Comparison of ENCODE assay signal across 17 cellular contexts in genomic region chr11:96217206-96217605, GRCh38.
A peak's percentile ranks its signal among the peaks of the same experiment; 100 is the strongest.
DNase-seq lines count a peak whose midpoint lies in the region; ATAC-seq and TF ChIP-seq lines count a peak whose summit lies in the region.
"Had no signal": no experiment of that assay in that cellular context is flagged by ENCODE, and none has a peak within 500 bp of the region (broad histone marks: within the 10 kb centered on the region; RNA-seq: fewer than 3 reads in every experiment).

No MANE protein-coding gene starts in this region.

- intact Hi-C loops in heart right ventricle (cut with DNase I): loop anchor here in 2 of 10 donors (5.0 to 10.0 kb wide), 4 partner anchors 40 to 162 kb away; partner anchors contain the start of gene MAML2 (in 2 of the 2)
- intact Hi-C loops in Right ventricle myocardium inferior (cut with DNase I): loop anchor here (5.0 to 10.0 kb wide), 2 partner anchors 50 to 128 kb away; partner anchors contain the start of gene MAML2
- intact Hi-C loops in tibial artery (cut with DNase I; ENCODE audit: low total_unique reads): loop anchor here (5.0 kb wide), 2 partner anchors 125 to 175 kb away; partner anchors contain the start of gene MAML2

- H3K36me3 ChIP-seq in heart right ventricle (no peaks in the 10 kb centered on the region), tibial artery (no peaks in the 10 kb centered on the region)
- H3K36me3 ChIP-seq: esophagus muscularis mucosa had no signal

- no peaks in the 10 kb centered on the region for H3K9me3 Mint-ChIP-seq in activated CD4-positive, alpha-beta memory T cell treated with anti-CD3 and anti-CD28 coated beads, Interleukin-2, amount 10 ng/mL, durations not matched to agents 7 days and 5 days
- no peaks in the 10 kb centered on the region for H3K9me3 Mint-ChIP-seq in immature natural killer cell
- H3K9me3 Mint-ChIP-seq: activated T-helper 1 cell treated with anti-CD3 and anti-CD28 coated beads, Interleukin-12 subunit alpha, Interleukin-12 subunit beta, Interleukin-2, Interleukin-4 antibody, amounts not matched to agents 30 ng/mL and 10 ng/mL and 1 ng/mL, durations not matched to agents 14 hours and 24 hours and 36 hours had no signal

- no peak overlapping the region for H3K4me3 Mint-ChIP-seq in activated CD4-positive, alpha-beta memory T cell treated with anti-CD3 and anti-CD28 coated beads, Interleukin-2, amount 10 ng/mL, durations not matched to agents 7 days and 5 days
- peak overlapping the region in 2 of 5 donors; percentile 13 to 36 for H3K4me3 Mint-ChIP-seq in immature natural killer cell

- TF ChIP-seq CTCF in heart right ventricle (IDR thresholded peaks at IDR 0.05) (no peak), tibial artery (IDR thresholded peaks at IDR 0.05) (no peak)

- CTCF ChIA-PET in activated CD4-positive, alpha-beta memory T cell treated with anti-CD3 and anti-CD28 coated beads, Interleukin-2, amount 10 ng/mL, durations not matched to agents 7 days and 5 days (lab: Charles Lee): interaction anchor here (2.1 kb wide), 1 partner anchor 125 kb away, joined by 8 read pairs; the partner anchor contains the start of gene MAML2

- H3K4me1 ChIP-seq in heart right ventricle: peaks cover 12 to 100% (median 89%) of the 10 kb centered on the region in 9 donors
- H3K4me1 ChIP-seq in tibial artery: peaks cover 0 to 100% (median 79%) of the 10 kb centered on the region in 4 donors

- no peaks in the 10 kb centered on the region for H3K27me3 Mint-ChIP-seq in activated CD4-positive, alpha-beta memory T cell treated with anti-CD3 and anti-CD28 coated beads, Interleukin-2, amount 10 ng/mL, durations not matched to agents 7 days and 5 days
- no peaks in the 10 kb centered on the region for H3K27me3 Mint-ChIP-seq in immature natural killer cell (ENCODE audit: low read depth in 3 of 3)
- H3K27me3 Mint-ChIP-seq: activated CD4-positive, alpha-beta T cell treated with anti-CD3 and anti-CD28 coated beads for 36 hours had no signal

- WGBS in heart right ventricle, 2 donors: 42 to 63% methylated on average over 5 of the region's 5 CpGs

- H3K4me3 ChIP-seq in heart right ventricle (no peak overlapping the region), tibial artery (no peak overlapping the region)
- H3K4me3 ChIP-seq: body of pancreas, esophagus muscularis mucosa, mucosa of descending colon had no signal

- peaks cover 73% of the 10 kb centered on the region for H3K4me1 Mint-ChIP-seq in activated CD4-positive, alpha-beta memory T cell treated with anti-CD3 and anti-CD28 coated beads, Interleukin-2, amount 10 ng/mL, durations not matched to agents 7 days and 5 days
- peaks cover 69 to 79% of the 10 kb centered on the region in 2 donors for H3K4me1 Mint-ChIP-seq in immature natural killer cell

- peak overlapping the region in 7 of 10 donors; percentile 7 to 84 (median 70) for H3K27ac ChIP-seq in heart right ventricle
- H3K27ac ChIP-seq in tibial artery: peak overlapping the region; percentile 72 to 74
- H3K27ac ChIP-seq: parathyroid adenoma had no signal

- DNase-seq in heart right ventricle (no peak), Right ventricle myocardium inferior (ENCODE audit: missing footprints) (no peak), immature natural killer cell (no peak), tibial artery (no peak), GM03348 (ENCODE audit: low spot score) (no peak)
- DNase-seq in activated CD4-positive, alpha-beta memory T cell treated with anti-CD3 and anti-CD28 coated beads, Interleukin-2, amount 10 ng/mL, durations not matched to agents 7 days and 5 days: no peak
- DNase-seq: activated CD4-positive, alpha-beta T cell treated with anti-CD3 and anti-CD28 coated beads for 36 hours; body of pancreas; mucosa of descending colon; SHP77; small intestine; stimulated activated naive CD4-positive, alpha-beta T cell had no signal

- no peak for ATAC-seq in heart right ventricle
- no peak for ATAC-seq in Right ventricle myocardium inferior
- ATAC-seq in GM21423 (IDR thresholded peaks at IDR 0.05; ENCODE audit: unreplicated experiment): no peak
- ATAC-seq in GM19328 (IDR thresholded peaks at IDR 0.05; ENCODE audit: unreplicated experiment): no peak
- ATAC-seq: activated CD4-positive, alpha-beta T cell treated with anti-CD3 and anti-CD28 coated beads for 36 hours; body of pancreas; mucosa of descending colon had no signal

- peaks cover 13% of the 10 kb centered on the region for H3K36me3 Mint-ChIP-seq in activated CD4-positive, alpha-beta memory T cell treated with anti-CD3 and anti-CD28 coated beads, Interleukin-2, amount 10 ng/mL, durations not matched to agents 7 days and 5 days (ENCODE audit: low read depth)
- H3K36me3 Mint-ChIP-seq in immature natural killer cell: no peaks in the 10 kb centered on the region

- POLR2A ChIA-PET in activated CD4-positive, alpha-beta memory T cell treated with anti-CD3 and anti-CD28 coated beads, Interleukin-2, amount 10 ng/mL, durations not matched to agents 7 days and 5 days (lab: Charles Lee): interaction anchor here (1.2 to 1.3 kb wide), 2 partner anchors 13 to 21 kb away, joined by 3 to 4 read pairs; no protein-coding TSS in a partner anchor

- peak overlapping the region; percentile 47 for H3K27ac Mint-ChIP-seq in activated CD4-positive, alpha-beta memory T cell treated with anti-CD3 and anti-CD28 coated beads, Interleukin-2, amount 10 ng/mL, durations not matched to agents 7 days and 5 days
- peak overlapping the region in 5 of 6 donors; percentile 83 to 98 (median 93) for H3K27ac Mint-ChIP-seq in immature natural killer cell

- no peaks in the 10 kb centered on the region for H3K27me3 ChIP-seq in heart right ventricle
- no peaks in the 10 kb centered on the region for H3K27me3 ChIP-seq in tibial artery
- H3K27me3 ChIP-seq: body of pancreas, esophagus muscularis mucosa had no signal

- H3K9me3 ChIP-seq in heart right ventricle (no peaks in the 10 kb centered on the region), tibial artery (no peaks in the 10 kb centered on the region)
- H3K9me3 ChIP-seq: body of pancreas, esophagus muscularis mucosa, mucosa of descending colon had no signal
